Comparison of ENCODE assay signal across 8 cellular contexts in the genomic region with DNA sequence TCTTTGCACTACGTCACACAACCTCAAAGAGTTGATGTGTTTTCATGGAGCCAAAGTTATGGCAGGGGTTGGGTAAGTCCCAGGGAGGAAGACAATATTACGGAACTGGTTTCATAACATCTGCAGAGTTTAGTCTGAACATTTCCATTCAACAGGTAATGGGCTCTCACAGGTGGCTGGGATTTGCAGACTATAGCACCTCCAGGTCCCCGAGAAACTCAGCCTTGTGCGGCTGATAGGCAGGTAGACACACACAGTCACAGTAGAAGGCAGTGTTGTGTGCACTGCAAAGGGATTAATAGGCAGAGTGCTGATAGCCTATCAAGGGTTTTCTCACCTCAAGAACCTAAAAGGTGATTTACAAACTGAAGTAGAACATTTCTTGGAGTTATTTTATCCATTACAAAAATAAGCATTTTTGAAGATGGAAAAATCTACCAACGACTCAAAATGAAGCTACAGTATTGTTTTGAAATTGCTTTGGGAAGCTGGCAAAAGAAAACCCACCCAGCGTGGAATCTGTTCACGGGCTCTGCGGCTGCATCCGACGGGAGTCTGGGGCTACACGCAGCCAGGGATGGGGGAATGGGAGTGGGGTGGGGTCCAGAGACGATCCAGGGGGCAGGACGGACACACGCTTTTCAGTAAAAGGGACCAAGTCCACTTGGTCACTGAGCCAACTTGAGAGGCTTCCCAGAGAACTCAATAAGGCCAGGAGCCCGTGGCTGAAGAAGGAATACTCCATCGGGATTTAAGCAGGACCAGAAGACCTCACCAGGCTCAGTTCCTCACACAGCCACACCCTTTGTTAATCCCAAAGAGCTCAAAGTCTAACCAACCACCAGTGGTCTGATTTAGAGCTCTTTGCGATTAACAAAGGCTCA.
A peak's percentile ranks its signal among the peaks of the same experiment; 100 is the strongest.
DNase-seq lines count a peak whose midpoint lies in the region; ATAC-seq and TF ChIP-seq lines count a peak whose summit lies in the region.

No MANE protein-coding gene starts in this region.

- H3K9me3 ChIP-seq in neutrophil: no peaks in the 10 kb centered on the region

- peaks cover 3% of the 10 kb centered on the region for H3K36me3 Mint-ChIP-seq in T-helper 2 cell treated with Interferon-gamma antibody and Interleukin-4, amounts not matched to agents 5 μg/mL and 100 μg/mL, for 36 hours (ENCODE audit: low read depth)

- ATAC-seq in SK-N-SH treated with all-trans-retinoic acid at 6 μM for 48 hours (peak; percentile 46), HG02610 (IDR thresholded peaks at IDR 0.05; ENCODE audit: unreplicated experiment) (no peak), HG03108 (IDR thresholded peaks at IDR 0.05; ENCODE audit: unreplicated experiment) (no peak)

- H3K4me1 ChIP-seq in neutrophil (ENCODE audit: control insufficient read depth in 1 of 2, insufficient read depth in 1 of 2, low read depth in 1 of 2, low read length in 1 of 2): peaks cover 44% of the 10 kb centered on the region in 2 experiments

- no peak for TF ChIP-seq CTCF in fibroblast of villous mesenchyme (IDR thresholded peaks at IDR 0.05; ENCODE audit: insufficient read depth, low read depth, low read length)
- TF ChIP-seq CTCF in neutrophil (IDR thresholded peaks at IDR 0.05): no peak

- H3K4me3 ChIP-seq in fibroblast of villous mesenchyme (ENCODE audit: low read depth, low read length): peak overlapping the region; percentile 68
- H3K4me3 ChIP-seq in neutrophil (ENCODE audit: low read depth in 1 of 2, low read length in 1 of 2): peak overlapping the region; percentile 81 to 91

- H3K9me3 Mint-ChIP-seq in T-helper 2 cell treated with Interferon-gamma antibody and Interleukin-4, amounts not matched to agents 5 μg/mL and 100 μg/mL, for 36 hours: no peaks in the 10 kb centered on the region

- peak overlapping the region; percentile 82 for H3K4me3 Mint-ChIP-seq in T-helper 2 cell treated with Interferon-gamma antibody and Interleukin-4, amounts not matched to agents 5 μg/mL and 100 μg/mL, for 36 hours

- peaks cover 10% of the 10 kb centered on the region for H3K27me3 Mint-ChIP-seq in T-helper 2 cell treated with Interferon-gamma antibody and Interleukin-4, amounts not matched to agents 5 μg/mL and 100 μg/mL, for 36 hours (ENCODE audit: low read depth)

- peak overlapping the region; percentile 87 for H3K27ac ChIP-seq in neutrophil

- peaks cover 10% of the 10 kb centered on the region for H3K27me3 ChIP-seq in neutrophil

- no peak overlapping the region for H3K27ac Mint-ChIP-seq in T-helper 2 cell treated with Interferon-gamma antibody and Interleukin-4, amounts not matched to agents 5 μg/mL and 100 μg/mL, for 36 hours

- no peaks in the 10 kb centered on the region for H3K36me3 ChIP-seq in neutrophil

- peaks cover 44% of the 10 kb centered on the region for H3K4me1 Mint-ChIP-seq in T-helper 2 cell treated with Interferon-gamma antibody and Interleukin-4, amounts not matched to agents 5 μg/mL and 100 μg/mL, for 36 hours (ENCODE audit: low read depth)

- DNase-seq in T-helper 2 cell treated with Interferon-gamma antibody and Interleukin-4, amounts not matched to agents 5 μg/mL and 100 μg/mL, for 36 hours (ENCODE audit: low spot score): no peak
- DNase-seq in T-helper 2 cell (no peak), fibroblast of villous mesenchyme (ENCODE audit: low read depth) (peak; percentile 52), COR-L47 (lab: John Stamatoyannopoulos, UW) (no peak)

TF ChIP-seq in SK-N-SH treated with all-trans-retinoic acid at 6 μM for 48 hours, 23 proteins besides CTCF, POLR2A, EP300 and RAD21:
- TF ChIP-seq ZC3H10 (CRISPR knock-in tag; IDR thresholded peaks at IDR 0.05): no peak
- no peak for TF ChIP-seq ZNF70 (CRISPR knock-in tag; IDR thresholded peaks at IDR 0.05)
- TF ChIP-seq OSR1 (CRISPR knock-in tag; IDR thresholded peaks at IDR 0.05): no peak
- TF ChIP-seq CSDC2 (CRISPR knock-in tag; IDR thresholded peaks at IDR 0.05): no peak
- no peak for TF ChIP-seq ZFP30 (CRISPR knock-in tag; IDR thresholded peaks at IDR 0.05)
- TF ChIP-seq, protein P1, sequence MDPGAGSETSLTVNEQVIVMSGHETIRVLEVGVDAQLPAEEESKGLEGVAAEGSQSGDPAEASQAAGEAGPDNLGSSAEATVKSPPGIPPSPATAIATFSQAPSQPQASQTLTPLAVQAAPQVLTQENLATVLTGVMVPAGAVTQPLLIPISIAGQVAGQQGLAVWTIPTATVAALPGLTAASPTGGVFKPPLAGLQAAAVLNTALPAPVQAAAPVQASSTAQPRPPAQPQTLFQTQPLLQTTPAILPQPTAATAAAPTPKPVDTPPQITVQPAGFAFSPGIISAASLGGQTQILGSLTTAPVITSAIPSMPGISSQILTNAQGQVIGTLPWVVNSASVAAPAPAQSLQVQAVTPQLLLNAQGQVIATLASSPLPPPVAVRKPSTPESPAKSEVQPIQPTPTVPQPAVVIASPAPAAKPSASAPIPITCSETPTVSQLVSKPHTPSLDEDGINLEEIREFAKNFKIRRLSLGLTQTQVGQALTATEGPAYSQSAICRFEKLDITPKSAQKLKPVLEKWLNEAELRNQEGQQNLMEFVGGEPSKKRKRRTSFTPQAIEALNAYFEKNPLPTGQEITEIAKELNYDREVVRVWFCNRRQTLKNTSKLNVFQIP (CRISPR knock-in tag; IDR thresholded peaks at IDR 0.05; ENCODE audit: borderline replicate concordance, low read depth): no peak
- TF ChIP-seq PPARA (CRISPR knock-in tag; IDR thresholded peaks at IDR 0.05; ENCODE audit: borderline replicate concordance): no peak
- no peak for TF ChIP-seq SNAI2 (CRISPR knock-in tag; IDR thresholded peaks at IDR 0.05)
